13 cellular contexts compared by ENCODE assay signal in genomic region chr1:118081387-118081786, GRCh38.
DNase-seq lines count a peak whose midpoint lies in the region; ATAC-seq and TF ChIP-seq lines count a peak whose summit lies in the region.
"Had no signal": no experiment of that assay in that cellular context is flagged by ENCODE, and none has a peak within 500 bp of the region (broad histone marks: within the 10 kb centered on the region; RNA-seq: fewer than 3 reads in every experiment).

No MANE protein-coding gene starts in this region.

- H3K27me3 Mint-ChIP-seq in osteocyte (ENCODE audit: unreplicated experiment) = peaks cover 2% of the 10 kb centered on the region

- no peak overlapping the region for H2BK120ac ChIP-seq in neuronal stem cell (ENCODE audit: low read depth, low read length)

- H3K23ac ChIP-seq in neuronal stem cell (ENCODE audit: low read depth, low read length, poor library complexity) = no peak overlapping the region

- H2BK15ac ChIP-seq in neuronal stem cell (ENCODE audit: low read length) = no peak overlapping the region

- H2AK5ac ChIP-seq in neuronal stem cell (ENCODE audit: low read depth, low read length) = no peak overlapping the region

- TF ChIP-seq POLR2A in Peyer's patch (IDR thresholded peaks at IDR 0.05) = no peak

- no peaks in the 10 kb centered on the region for H3K9me3 Mint-ChIP-seq in osteocyte (ENCODE audit: unreplicated experiment)
- H3K9me3 Mint-ChIP-seq: activated T-cell treated with anti-CD3 and anti-CD28 coated beads, Interleukin-2, amount 50 U/mL, for 24 hours had no signal

- no peaks in the 10 kb centered on the region for H3K79me1 ChIP-seq in neuronal stem cell (ENCODE audit: low read depth, low read length)

- DNase-seq in GM12864 (ENCODE audit: low read depth) (peak; percentile 13), GM19240 (ENCODE audit: insufficient read length, low spot score) (peak; percentile 20), osteocyte (ENCODE audit: extremely low spot score, unreplicated experiment) (no peak), foreskin keratinocyte (no peak), Peyer's patch (no peak), neuronal stem cell (ENCODE audit: low spot score) (no peak)
- DNase-seq: activated T-cell treated with anti-CD3 and anti-CD28 coated beads, Interleukin-2, amount 50 U/mL, for 24 hours; brain microvascular endothelial cell; KBM-7; right cardiac atrium had no signal

- ATAC-seq in HG02678 (IDR thresholded peaks at IDR 0.05; ENCODE audit: unreplicated experiment) (peak; percentile 74), foreskin keratinocyte (no peak)
- ATAC-seq: right cardiac atrium had no signal

- no peak overlapping the region for H3K27ac Mint-ChIP-seq in osteocyte (ENCODE audit: unreplicated experiment)
- H3K27ac Mint-ChIP-seq: activated T-cell treated with anti-CD3 and anti-CD28 coated beads, Interleukin-2, amount 50 U/mL, for 24 hours had no signal

- H4K8ac ChIP-seq in neuronal stem cell (ENCODE audit: low read depth, low read length) = no peak overlapping the region

- no peak overlapping the region for H3K18ac ChIP-seq in neuronal stem cell (ENCODE audit: low read length)

- H3K4me3 ChIP-seq in GM12864 (ENCODE audit: low read depth, low read length) = no peak overlapping the region; the same call in 1 of the 2 replicates
- peak overlapping the region; percentile 11 for H3K4me3 ChIP-seq in OCI-LY3 (ENCODE audit: low read length)
- no peak overlapping the region for H3K4me3 ChIP-seq in Peyer's patch
- H3K4me3 ChIP-seq in neuronal stem cell (ENCODE audit: low read length in 2 of 2) = no peak overlapping the region

- H3K9me3 ChIP-seq in OCI-LY3 (ENCODE audit: insufficient read depth, low read length) (no peaks in the 10 kb centered on the region), Peyer's patch (no peaks in the 10 kb centered on the region), neuronal stem cell (replicated peaks in 1 of 2; ENCODE audit: control insufficient read depth in 2 of 2, insufficient read depth in 1 of 2, low read depth in 1 of 2, low read length in 2 of 2) (no peaks in the 10 kb centered on the region)

- no peak overlapping the region for H3K4ac ChIP-seq in neuronal stem cell (ENCODE audit: low read length)

- H3K4me1 Mint-ChIP-seq in osteocyte (ENCODE audit: unreplicated experiment) = no peaks in the 10 kb centered on the region

- H4K20me1 ChIP-seq in OCI-LY3 (ENCODE audit: insufficient read depth, low read length) = no peaks in the 10 kb centered on the region

- H2AFZ ChIP-seq in OCI-LY3 (ENCODE audit: low read depth, low read length) = 0 out of 2 replicates have a peak overlapping the region, but pooled peaks have one; percentile 46
- no peak overlapping the region for H2AFZ ChIP-seq in neuronal stem cell (ENCODE audit: low read length)

- H3K4me3 Mint-ChIP-seq in osteocyte (ENCODE audit: unreplicated experiment) = no peak overlapping the region
- H3K4me3 Mint-ChIP-seq: activated T-cell treated with anti-CD3 and anti-CD28 coated beads, Interleukin-2, amount 50 U/mL, for 24 hours had no signal

- no peaks in the 10 kb centered on the region for H3K79me2 ChIP-seq in OCI-LY3 (ENCODE audit: low read length)

- H3K9ac ChIP-seq in OCI-LY3 (ENCODE audit: low read length) (no peak overlapping the region), neuronal stem cell (ENCODE audit: low read depth, low read length, poor library complexity) (no peak overlapping the region)

- H3K36me3 Mint-ChIP-seq in osteocyte (ENCODE audit: unreplicated experiment) = no peaks in the 10 kb centered on the region

- H3K27ac ChIP-seq in OCI-LY3 (ENCODE audit: low read length) = no peak overlapping the region
- no peak overlapping the region for H3K27ac ChIP-seq in foreskin keratinocyte
- no peak overlapping the region for H3K27ac ChIP-seq in Peyer's patch
- no peak overlapping the region for H3K27ac ChIP-seq in neuronal stem cell (replicated peaks; ENCODE audit: low read length)
- H3K27ac ChIP-seq: brain microvascular endothelial cell, C4-2B had no signal

- H3K4me1 ChIP-seq in OCI-LY3 (ENCODE audit: low read length) (peaks cover 12% of the 10 kb centered on the region), foreskin keratinocyte (no peaks in the 10 kb centered on the region), Peyer's patch (no peaks in the 10 kb centered on the region), neuronal stem cell (ENCODE audit: control insufficient read depth in 2 of 2, insufficient read depth in 1 of 2, low read depth in 1 of 2, low read length in 2 of 2) (no peaks in the 10 kb centered on the region)

- TF ChIP-seq CTCF in GM12864 (IDR thresholded peaks at IDR 0.05; ENCODE audit: low read depth, low read length, missing control alignments) (no peak), OCI-LY3 (IDR thresholded peaks at IDR 0.05; ENCODE audit: low read depth, low read length) (no peak), osteocyte (IDR thresholded peaks at IDR 0.05) (no peak), foreskin keratinocyte (conservative IDR thresholded peaks at IDR 0.05) (no peak), Peyer's patch (IDR thresholded peaks at IDR 0.05) (no peak)

- no peaks in the 10 kb centered on the region for H3K27me3 ChIP-seq in OCI-LY3 (ENCODE audit: low read depth, low read length)
- H3K27me3 ChIP-seq in foreskin keratinocyte = no peaks in the 10 kb centered on the region
- no peaks in the 10 kb centered on the region for H3K27me3 ChIP-seq in Peyer's patch
- H3K27me3 ChIP-seq in neuronal stem cell (ENCODE audit: control insufficient read depth in 3 of 3, insufficient read depth in 3 of 3, low read depth in 1 of 3, low read length in 3 of 3) = no peaks in the 10 kb centered on the region
- H3K27me3 ChIP-seq: brain microvascular endothelial cell had no signal

- peak overlapping the region; percentile 68 for H3K4me2 ChIP-seq in OCI-LY3 (ENCODE audit: low read length)
- H3K4me2 ChIP-seq in neuronal stem cell (ENCODE audit: insufficient read depth, low read length, poor library complexity, severe bottlenecking) = no peak overlapping the region

- no peak overlapping the region for H4K91ac ChIP-seq in neuronal stem cell (ENCODE audit: low read depth, low read length, poor library complexity)

- no peaks in the 10 kb centered on the region for H3K36me3 ChIP-seq in OCI-LY3 (replicated peaks; ENCODE audit: low read depth, low read length)
- no peaks in the 10 kb centered on the region for H3K36me3 ChIP-seq in Peyer's patch
- no peaks in the 10 kb centered on the region for H3K36me3 ChIP-seq in neuronal stem cell (replicated peaks in 1 of 2; ENCODE audit: control insufficient read depth in 2 of 2, insufficient read depth in 2 of 2, low read length in 2 of 2)
- H3K36me3 ChIP-seq: brain microvascular endothelial cell had no signal

- WGBS in neuronal stem cell (ENCODE audit: extremely low coverage in 2 of 2, insufficient read length in 2 of 2, insufficient replicate concordance in 1 of 2), 2 donors = no CpG with 5 or more reads among the region's 3 CpGs

- H3K14ac ChIP-seq in neuronal stem cell (ENCODE audit: low read length) = no peak overlapping the region

- H2BK5ac ChIP-seq in neuronal stem cell (ENCODE audit: low read length) = no peak overlapping the region

- H2BK12ac ChIP-seq in neuronal stem cell (ENCODE audit: low read length) = no peak overlapping the region

Comparison
In these comparisons a context has a peak if more than half of its experiments do, and no peak if none do; other contexts are left out.
1. DNase-seq: peak in GM12864 (single experiment) and GM19240 (single experiment); none in osteocyte (single experiment), foreskin keratinocyte (0 of 2), Peyer's patch (0 of 3) and neuronal stem cell (single experiment).